ENCODE assay signal across 1 cellular context in the genomic region with DNA sequence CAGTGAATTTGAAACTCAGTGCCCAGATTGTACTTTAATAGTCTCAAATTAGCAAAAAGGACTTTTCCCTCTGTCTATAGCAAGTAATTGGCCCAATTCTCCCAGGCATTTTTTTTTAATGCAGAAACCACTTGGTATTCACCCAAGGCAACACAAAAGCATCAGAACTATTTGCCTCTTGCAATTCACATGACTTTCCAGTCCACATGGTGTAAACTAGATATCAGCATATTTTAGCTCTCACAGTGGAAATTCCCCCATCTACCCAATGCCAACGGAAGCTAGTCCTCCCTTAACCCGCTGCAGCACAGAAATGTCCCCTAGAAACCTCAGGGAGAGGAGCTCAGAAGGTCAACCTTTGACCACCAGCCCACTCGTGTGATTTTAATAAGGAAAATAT.
TF ChIP-seq lines count a peak whose summit lies in the region.

No MANE protein-coding gene starts in this region.

TF ChIP-seq in liver, 16 proteins besides CTCF, POLR2A, EP300 and RAD21 (continued from another document):
- TF ChIP-seq, protein P1, sequence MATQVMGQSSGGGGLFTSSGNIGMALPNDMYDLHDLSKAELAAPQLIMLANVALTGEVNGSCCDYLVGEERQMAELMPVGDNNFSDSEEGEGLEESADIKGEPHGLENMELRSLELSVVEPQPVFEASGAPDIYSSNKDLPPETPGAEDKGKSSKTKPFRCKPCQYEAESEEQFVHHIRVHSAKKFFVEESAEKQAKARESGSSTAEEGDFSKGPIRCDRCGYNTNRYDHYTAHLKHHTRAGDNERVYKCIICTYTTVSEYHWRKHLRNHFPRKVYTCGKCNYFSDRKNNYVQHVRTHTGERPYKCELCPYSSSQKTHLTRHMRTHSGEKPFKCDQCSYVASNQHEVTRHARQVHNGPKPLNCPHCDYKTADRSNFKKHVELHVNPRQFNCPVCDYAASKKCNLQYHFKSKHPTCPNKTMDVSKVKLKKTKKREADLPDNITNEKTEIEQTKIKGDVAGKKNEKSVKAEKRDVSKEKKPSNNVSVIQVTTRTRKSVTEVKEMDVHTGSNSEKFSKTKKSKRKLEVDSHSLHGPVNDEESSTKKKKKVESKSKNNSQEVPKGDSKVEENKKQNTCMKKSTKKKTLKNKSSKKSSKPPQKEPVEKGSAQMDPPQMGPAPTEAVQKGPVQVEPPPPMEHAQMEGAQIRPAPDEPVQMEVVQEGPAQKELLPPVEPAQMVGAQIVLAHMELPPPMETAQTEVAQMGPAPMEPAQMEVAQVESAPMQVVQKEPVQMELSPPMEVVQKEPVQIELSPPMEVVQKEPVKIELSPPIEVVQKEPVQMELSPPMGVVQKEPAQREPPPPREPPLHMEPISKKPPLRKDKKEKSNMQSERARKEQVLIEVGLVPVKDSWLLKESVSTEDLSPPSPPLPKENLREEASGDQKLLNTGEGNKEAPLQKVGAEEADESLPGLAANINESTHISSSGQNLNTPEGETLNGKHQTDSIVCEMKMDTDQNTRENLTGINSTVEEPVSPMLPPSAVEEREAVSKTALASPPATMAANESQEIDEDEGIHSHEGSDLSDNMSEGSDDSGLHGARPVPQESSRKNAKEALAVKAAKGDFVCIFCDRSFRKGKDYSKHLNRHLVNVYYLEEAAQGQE (IDR thresholded peaks at IDR 0.05) = no peak
TF ChIP-seq in liver: peak in this region for 2.
